8 cellular contexts compared by ENCODE assay signal in genomic region chr6:2988426-2989331, GRCh38. TPM values are rescaled to one million over a fixed set of nuclear protein-coding genes. Genes with fewer than 3 reads are reported as not detected.
DNase-seq lines count a peak whose midpoint lies in the region; ATAC-seq and TF ChIP-seq lines count a peak whose summit lies in the region.

No MANE protein-coding gene starts in this region.

- H3K27me3 ChIP-seq in CD4-positive, alpha-beta T cell (ENCODE audit: control insufficient read depth, insufficient read depth, low read length) = no peaks in the 10 kb centered on the region
- no peaks in the 10 kb centered on the region for H3K27me3 ChIP-seq in mesendoderm (ENCODE audit: insufficient read depth, low read length, poor library complexity)

- no peaks in the 10 kb centered on the region for H3K36me3 ChIP-seq in mesendoderm (ENCODE audit: control insufficient read depth, insufficient read depth, low read length)

- peaks cover 15% of the 10 kb centered on the region for H3K4me1 ChIP-seq in mesendoderm (ENCODE audit: control insufficient read depth, low read depth, low read length)

- TF ChIP-seq CTCF in CD4-positive, alpha-beta T cell (IDR thresholded peaks at IDR 0.05) = peak; percentile 72

- no peak overlapping the region for H2BK15ac ChIP-seq in mesendoderm (replicated peaks; ENCODE audit: low read depth)

- CTCF ChIA-PET in CD4-positive, alpha-beta T cell (lab: Charles Lee) = interaction anchor here (0.6 to 2.9 kb wide), 24 partner anchors 9 to 250 kb away, joined by 3 to 12 read pairs (median 5); partner anchors contain the start of genes RIPK1, SERPINB1, SERPINB6 and WRNIP1

- peak overlapping the region; percentile 97 for H3K4me3 Mint-ChIP-seq in CD4-positive, alpha-beta T cell
- peak overlapping the region; percentile 85 to 92 for H3K4me3 Mint-ChIP-seq in effector memory CD8-positive, alpha-beta T cell

- H2BK120ac ChIP-seq in mesendoderm (ENCODE audit: low read depth, low read length) = peak overlapping the region; percentile 49

- peaks cover 26% of the 10 kb centered on the region for H3K36me3 Mint-ChIP-seq in CD4-positive, alpha-beta T cell (ENCODE audit: low read depth)
- H3K36me3 Mint-ChIP-seq in effector memory CD8-positive, alpha-beta T cell (ENCODE audit: insufficient read depth) = peaks cover 14% of the 10 kb centered on the region

- peak overlapping the region; percentile 73 for H3K4me2 ChIP-seq in mesendoderm (ENCODE audit: low read length)

- no peak overlapping the region for H4K5ac ChIP-seq in mesendoderm (ENCODE audit: low read length)

- H3K18ac ChIP-seq in mesendoderm (ENCODE audit: low read length) = peak overlapping the region; percentile 85

- peak overlapping the region; percentile 92 for H3K27ac ChIP-seq in CD4-positive, alpha-beta T cell (ENCODE audit: low read depth, low read length)
- peak overlapping the region; percentile 98 for H3K27ac ChIP-seq in mesendoderm (ENCODE audit: low read depth, low read length)

- no peaks in the 10 kb centered on the region for H3K79me2 ChIP-seq in mesendoderm (ENCODE audit: control insufficient read depth, insufficient read depth, low read length)

- H4K8ac ChIP-seq in mesendoderm (ENCODE audit: low read depth, low read length) = no peak overlapping the region

- no peak overlapping the region for H2AK5ac ChIP-seq in mesendoderm (ENCODE audit: low read length)

- H3K27ac Mint-ChIP-seq in CD4-positive, alpha-beta T cell = peak overlapping the region; percentile 100
- H3K27ac Mint-ChIP-seq in effector memory CD8-positive, alpha-beta T cell = peak overlapping the region; percentile 98

- H3K23ac ChIP-seq in mesendoderm (ENCODE audit: low read length) = no peak overlapping the region

- peak overlapping the region; percentile 98 for H3K4ac ChIP-seq in mesendoderm (ENCODE audit: low read depth, low read length)

- H3K56ac ChIP-seq in mesendoderm (ENCODE audit: low read length) = peak overlapping the region; percentile 97

- peak overlapping the region; percentile 89 for H2BK5ac ChIP-seq in mesendoderm (ENCODE audit: low read length)

- peaks cover 28% of the 10 kb centered on the region for H3K4me1 Mint-ChIP-seq in CD4-positive, alpha-beta T cell (ENCODE audit: low read depth)
- peaks cover 16 to 25% of the 10 kb centered on the region in 2 donors for H3K4me1 Mint-ChIP-seq in effector memory CD8-positive, alpha-beta T cell (ENCODE audit: low read depth in 2 of 2)

- DNase-seq in CD4-positive, alpha-beta T cell = peak; percentile 59 to 83 (median 70)
- DNase-seq in HK-2 (ENCODE audit: unreplicated experiment) (peak; percentile 97), NCI-H82 (lab: John Stamatoyannopoulos, UW) (peak; percentile 94), mesendoderm (peak; percentile 98)
- DNase-seq in activated CD8-positive, alpha-beta memory T cell treated with anti-CD3 and anti-CD28 coated beads for 24 hours = peak; percentile 90
- peak; percentile 70 to 72 (median 70) for DNase-seq in effector memory CD8-positive, alpha-beta T cell
- peak; percentile 67 for DNase-seq in stimulated activated CD8-positive, alpha-beta memory T cell treated with anti-CD3 and anti-CD28 coated beads, Interleukin-12 subunit alpha, Interleukin-12 subunit beta, amount 100 ng/mL, for 4 hours (ENCODE audit: low read depth)

- peak; percentile 63 for ATAC-seq in CD4-positive, alpha-beta T cell (ENCODE audit: poor library complexity)
- peak; percentile 54 for ATAC-seq in GM19452 (IDR thresholded peaks at IDR 0.05; ENCODE audit: unreplicated experiment)
- peak; percentile 76 for ATAC-seq in effector memory CD8-positive, alpha-beta T cell (replicated peaks)

- H3K9me3 Mint-ChIP-seq in CD4-positive, alpha-beta T cell = no peaks in the 10 kb centered on the region
- H3K9me3 Mint-ChIP-seq in effector memory CD8-positive, alpha-beta T cell = no peaks in the 10 kb centered on the region

- H3K4me3 ChIP-seq in mesendoderm (ENCODE audit: low read length) = peak overlapping the region; percentile 59

- peak overlapping the region; percentile 93 for H3K9ac ChIP-seq in mesendoderm (ENCODE audit: low read length)

- intact Hi-C loops in CD4-positive, alpha-beta T cell (cut with DNase I, micrococcal nuclease) = loop anchor here (1.0 to 5.0 kb wide), 12 partner anchors 16 to 224 kb away; partner anchors contain the start of genes SERPINB1 (in 1 of the 2), TUBB2A (in 1 of the 2) and WRNIP1 (in 1 of the 2)

- no CpG with 5 or more reads among the region's 64 CpGs for WGBS in mesendoderm (ENCODE audit: extremely low coverage, insufficient coverage, low lambda C conversion rate)

- H3K9me3 ChIP-seq in CD4-positive, alpha-beta T cell (ENCODE audit: control insufficient read depth, low read length) = no peaks in the 10 kb centered on the region

- no peaks in the 10 kb centered on the region for H3K79me1 ChIP-seq in mesendoderm (ENCODE audit: low read length)

- no peaks in the 10 kb centered on the region for H3K27me3 Mint-ChIP-seq in CD4-positive, alpha-beta T cell
- H3K27me3 Mint-ChIP-seq in effector memory CD8-positive, alpha-beta T cell = no peaks in the 10 kb centered on the region

- POLR2A ChIA-PET in CD4-positive, alpha-beta T cell (lab: Charles Lee) = interaction anchor here (0.6 to 6.2 kb wide), 41 partner anchors 9 to 1033 kb away, joined by 3 to 168 read pairs (median 10); partner anchors contain the start of genes BPHL, NQO2, PSMG4 and RIPK1

RNA-seq across cellular contexts. Expression of gene NQO2, which starts 11.0 kb away (rescaled TPM):
- total RNA-seq in CD4-positive, alpha-beta T cell = 1 to 10 TPM; 6.7 to 7.7 TPM
- polyA plus RNA-seq in mesendoderm (2013, experiment 1 of 2) = 103 TPM
- polyA plus RNA-seq in mesendoderm (2013, experiment 2 of 2) = 109 TPM

RNA-seq across cellular contexts. Expression of gene SERPINB6, which starts 17.3 kb away (rescaled TPM):
- total RNA-seq in CD4-positive, alpha-beta T cell = 10 to 100 TPM; 11.0 to 11.9 TPM
- polyA plus RNA-seq in mesendoderm (2013, experiment 1 of 2) = 40.3 TPM
- polyA plus RNA-seq in mesendoderm (2013, experiment 2 of 2) = 41.2 TPM

Comparison
In these comparisons a context has a peak if more than half of its experiments do, and no peak if none do; other contexts are left out.
1. Peak in every context shown above with its lines: DNase-seq, ATAC-seq, H3K4me3 ChIP-seq and H3K27ac ChIP-seq.